11 cellular contexts compared by ENCODE assay signal in the genomic region with DNA sequence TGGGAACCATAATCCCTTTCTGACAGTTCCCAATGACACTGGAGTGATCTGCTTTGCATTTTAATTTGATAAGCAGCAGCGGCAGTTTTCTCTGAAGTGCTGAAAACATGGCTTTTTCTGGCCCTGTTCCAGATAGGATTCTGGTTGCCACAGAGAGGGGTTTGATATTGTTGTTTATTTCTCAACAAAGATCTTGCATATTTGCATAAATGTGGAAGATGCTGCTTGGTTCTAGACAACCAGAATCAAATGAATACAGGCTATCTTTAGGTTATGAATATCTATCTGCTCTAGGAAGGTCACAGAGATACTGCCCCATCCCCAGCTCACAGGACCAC.
DNase-seq lines count a peak whose midpoint lies in the region; ATAC-seq and TF ChIP-seq lines count a peak whose summit lies in the region.
"Had no signal": no experiment of that assay in that cellular context is flagged by ENCODE, and none has a peak within 500 bp of the region (broad histone marks: within the 10 kb centered on the region; RNA-seq: fewer than 3 reads in every experiment).

No MANE protein-coding gene starts in this region.

- POLR2A ChIA-PET in Panc1 (lab: Charles Lee), result no interaction called here

- BruUV-seq in Panc1 (replicated peaks; lab: Mats Ljungman, UMichigan), result no TSS peak

- H3K36me3 ChIP-seq in Panc1 (ENCODE audit: control insufficient read depth, insufficient read depth, low read length), result no peaks in the 10 kb centered on the region
- H3K36me3 ChIP-seq: colonic mucosa, pancreas had no signal

- 0 out of 2 replicates have a peak overlapping the region, but pooled peaks have one; percentile 23 for H3K27ac ChIP-seq in Panc1 (ENCODE audit: low read length)
- H3K27ac ChIP-seq: colonic mucosa had no signal

- H3K9me3 Mint-ChIP-seq in activated T-cell treated with anti-CD3 and anti-CD28 coated beads, Interleukin-2, amount 50 U/mL, for 24 hours, result peaks cover 2% of the 10 kb centered on the region
- no peaks in the 10 kb centered on the region for H3K9me3 Mint-ChIP-seq in effector memory CD8-positive, alpha-beta T cell
- H3K9me3 Mint-ChIP-seq in stimulated activated naive CD8-positive, alpha-beta T cell treated with anti-CD3 and anti-CD28 coated beads, Interleukin-15, amount 100 ng/mL, for 72 hours, result no peaks in the 10 kb centered on the region

- H3K27me3 ChIP-seq in Panc1 (ENCODE audit: control insufficient read depth, insufficient read depth, low read length), result no peaks in the 10 kb centered on the region
- H3K27me3 ChIP-seq: colonic mucosa, pancreas had no signal

- ATAC-seq in Panc1 (no peak), HG02981 (IDR thresholded peaks at IDR 0.05; ENCODE audit: unreplicated experiment) (no peak), sciatic nerve (no peak)
- ATAC-seq in effector memory CD8-positive, alpha-beta T cell (replicated peaks), result peak; percentile 58
- ATAC-seq in stimulated activated naive CD8-positive, alpha-beta T cell treated with anti-CD3 and anti-CD28 coated beads, Interleukin-15, amount 100 ng/mL, for 72 hours, result peak; percentile 20

- peaks cover 6% of the 10 kb centered on the region for H3K36me3 Mint-ChIP-seq in activated T-cell treated with anti-CD3 and anti-CD28 coated beads, Interleukin-2, amount 50 U/mL, for 24 hours (ENCODE audit: low read depth)
- H3K36me3 Mint-ChIP-seq in effector memory CD8-positive, alpha-beta T cell (ENCODE audit: insufficient read depth), result peaks cover 4% of the 10 kb centered on the region

- DNase-seq in activated T-cell treated with anti-CD3 and anti-CD28 coated beads, Interleukin-2, amount 50 U/mL, for 24 hours, result no peak
- DNase-seq in activated T-cell treated with anti-CD3 and anti-CD28 coated beads, Interleukin-2, amount 50 U/mL, for 1 hour, result no peak
- DNase-seq in Panc1 (ENCODE audit: low read depth, low spot score) (no peak), COLO829 (ENCODE audit: low spot score) (no peak), sciatic nerve (ENCODE audit: low spot score) (no peak)
- peak in 1 of 3 experiments; percentile 10 for DNase-seq in effector memory CD8-positive, alpha-beta T cell
- no peak for DNase-seq in stimulated activated naive CD8-positive, alpha-beta T cell treated with anti-CD3 and anti-CD28 coated beads, Interleukin-15, amount 100 ng/mL, for 72 hours
- DNase-seq: Caco-2, colonic mucosa had no signal

- no peaks in the 10 kb centered on the region for H3K9me3 ChIP-seq in Panc1 (ENCODE audit: control insufficient read depth, insufficient read depth, low read depth, low read length)
- H3K9me3 ChIP-seq: Caco-2, colonic mucosa, pancreas had no signal

- H3K4me3 ChIP-seq in Panc1 (ENCODE audit: low read depth in 2 of 2, low read length in 2 of 2), result no peak overlapping the region
- H3K4me3 ChIP-seq: colonic mucosa, pancreas had no signal

- peak overlapping the region; percentile 76 for H3K4me3 Mint-ChIP-seq in activated T-cell treated with anti-CD3 and anti-CD28 coated beads, Interleukin-2, amount 50 U/mL, for 24 hours
- H3K4me3 Mint-ChIP-seq in effector memory CD8-positive, alpha-beta T cell, result peak overlapping the region; percentile 81 to 83
- H3K4me3 Mint-ChIP-seq in stimulated activated naive CD8-positive, alpha-beta T cell treated with anti-CD3 and anti-CD28 coated beads, Interleukin-15, amount 100 ng/mL, for 72 hours, result peak overlapping the region; percentile 72 to 88

- in situ Hi-C loops in Panc1 (cut with HindIII; ENCODE audit: low pct_unique_long_range_greater_than_20kb, low sequenced_read_pairs), result no loop called here

- peaks cover 68% of the 10 kb centered on the region for H3K4me1 Mint-ChIP-seq in activated T-cell treated with anti-CD3 and anti-CD28 coated beads, Interleukin-2, amount 50 U/mL, for 24 hours (ENCODE audit: low read depth)
- peaks cover 29 to 41% of the 10 kb centered on the region in 2 donors for H3K4me1 Mint-ChIP-seq in effector memory CD8-positive, alpha-beta T cell (ENCODE audit: low read depth in 2 of 2)
- H3K4me1 Mint-ChIP-seq in stimulated activated naive CD8-positive, alpha-beta T cell treated with anti-CD3 and anti-CD28 coated beads, Interleukin-15, amount 100 ng/mL, for 72 hours, result peaks cover 81% of the 10 kb centered on the region

- H3K27me3 Mint-ChIP-seq in activated T-cell treated with anti-CD3 and anti-CD28 coated beads, Interleukin-2, amount 50 U/mL, for 24 hours, result no peaks in the 10 kb centered on the region
- H3K27me3 Mint-ChIP-seq in effector memory CD8-positive, alpha-beta T cell, result no peaks in the 10 kb centered on the region
- no peaks in the 10 kb centered on the region for H3K27me3 Mint-ChIP-seq in stimulated activated naive CD8-positive, alpha-beta T cell treated with anti-CD3 and anti-CD28 coated beads, Interleukin-15, amount 100 ng/mL, for 72 hours

- H3K4me1 ChIP-seq in Panc1 (ENCODE audit: control insufficient read depth, insufficient read depth, low read length), result peaks cover 29% of the 10 kb centered on the region

- CTCF ChIA-PET in Panc1 (lab: Charles Lee), result no interaction called here

- H3K27ac Mint-ChIP-seq in activated T-cell treated with anti-CD3 and anti-CD28 coated beads, Interleukin-2, amount 50 U/mL, for 24 hours, result peak overlapping the region; percentile 95
- peak overlapping the region; percentile 91 to 92 for H3K27ac Mint-ChIP-seq in effector memory CD8-positive, alpha-beta T cell
- peak overlapping the region; percentile 90 to 97 for H3K27ac Mint-ChIP-seq in stimulated activated naive CD8-positive, alpha-beta T cell treated with anti-CD3 and anti-CD28 coated beads, Interleukin-15, amount 100 ng/mL, for 72 hours

- no peak for TF ChIP-seq CTCF in Panc1 (IDR thresholded peaks at IDR 0.05)

- intact Hi-C loops in Panc1 (cut with micrococcal nuclease; ENCODE audit: unreplicated experiment), result no loop called here
- intact Hi-C loops in sciatic nerve (cut with DNase I), result no loop called here

Comparison
In these comparisons a context has a peak if more than half of its experiments do, and no peak if none do; other contexts are left out.
1. ATAC-seq: peak in effector memory CD8-positive, alpha-beta T cell (single experiment) and stimulated activated naive CD8-positive, alpha-beta T cell treated with anti-CD3 and anti-CD28 coated beads, Interleukin-15, amount 100 ng/mL, for 72 hours (single experiment); none in Panc1 (single experiment), HG02981 (single experiment) and sciatic nerve (single experiment).
2. Peak in every context shown above with its lines, with median percentiles within 50 percentile points of each other: H3K27ac Mint-ChIP-seq and H3K4me3 Mint-ChIP-seq.